ENCODE assay signal across 10 cellular contexts in the genomic region with DNA sequence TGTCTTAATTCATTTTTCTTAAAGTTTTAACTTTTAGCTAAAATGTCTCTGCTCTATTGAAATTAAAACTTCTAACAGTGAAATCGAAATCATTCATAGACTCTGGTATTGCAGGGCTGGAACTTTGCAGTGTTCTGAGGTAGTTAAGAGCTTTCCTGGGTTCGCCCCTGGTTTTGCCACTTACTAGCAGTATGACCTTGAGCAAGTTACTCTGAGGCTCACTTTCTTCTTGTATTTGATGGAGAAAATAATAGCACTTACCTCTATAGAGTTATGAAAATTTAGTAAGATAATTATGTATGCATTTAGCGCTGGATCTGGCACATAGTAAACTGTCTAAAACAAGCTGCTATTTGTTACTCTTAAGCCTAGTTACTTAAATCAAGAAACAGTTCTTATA. TPM values are rescaled to one million over a fixed set of nuclear protein-coding genes. Genes with fewer than 3 reads are reported as not detected.
DNase-seq lines count a peak whose midpoint lies in the region; FAIRE-seq and TF ChIP-seq lines count a peak whose summit lies in the region.
"Had no signal": no experiment of that assay in that cellular context is flagged by ENCODE, and none has a peak within 500 bp of the region (broad histone marks: within the 10 kb centered on the region; RNA-seq: fewer than 3 reads in every experiment).

No MANE protein-coding gene starts in this region.

- no peaks in the 10 kb centered on the region for H3K36me3 ChIP-seq in MM.1S (replicated peaks; ENCODE audit: insufficient read depth, low read length)

- H3K27ac Mint-ChIP-seq in CD14-positive monocyte = peak overlapping the region in 3 of 7 donors; percentile 0 to 36 (median 1)
- no peak overlapping the region for H3K27ac Mint-ChIP-seq in neural crest cell (ENCODE audit: unreplicated experiment)

- peaks cover 18% of the 10 kb centered on the region for H3K4me1 ChIP-seq in MM.1S (ENCODE audit: low read length)

- H3K36me3 Mint-ChIP-seq in CD14-positive monocyte (peaks cover 2 to 5% of the 10 kb centered on the region in 2 donors), neural crest cell (ENCODE audit: low read depth) (no peaks in the 10 kb centered on the region)

- no peaks in the 10 kb centered on the region for H3K9me2 ChIP-seq in MM.1S (replicated peaks; ENCODE audit: insufficient read depth, low read length)

- H3K4me3 Mint-ChIP-seq in CD14-positive monocyte = peak overlapping the region; percentile 96 to 97
- peak overlapping the region; percentile 97 for H3K4me3 Mint-ChIP-seq in neural crest cell

- H3K79me2 ChIP-seq in MM.1S (ENCODE audit: low read length) = peaks cover 63% of the 10 kb centered on the region

- no peak for TF ChIP-seq CTCF in CD14-positive monocyte (IDR thresholded peaks at IDR 0.05)
- TF ChIP-seq CTCF in MM.1S (IDR thresholded peaks at IDR 0.05; ENCODE audit: low read length) = no peak
- no peak for TF ChIP-seq CTCF in neural crest cell (conservative IDR thresholded peaks at IDR 0.05)

- DNase-seq in CD14-positive monocyte (ENCODE audit: low spot score) (no peak), MM.1S (no peak), dermis blood vessel endothelial cell (peak; percentile 15), neural crest cell (ENCODE audit: low read depth, low spot score) (no peak), H54 (ENCODE audit: insufficient read length, low spot score) (no peak), NCI-H2029 treated with DMSO at 0.1 percent for 48 hours (lab: John Stamatoyannopoulos, UW) (no peak), COR-L47 (lab: John Stamatoyannopoulos, UW) (no peak)
- no peak for DNase-seq in NK-92 treated with Interleukin-12 subunit alpha and Interleukin-12 subunit beta, amount 100 ng/mL, for 24 hours (lab: John Stamatoyannopoulos, UW)
- DNase-seq: mesendoderm, SIG-M5 had no signal

- H2AFZ ChIP-seq in MM.1S (ENCODE audit: low read length) = no peak overlapping the region

- no peaks in the 10 kb centered on the region for H3K9me3 ChIP-seq in MM.1S (replicated peaks; ENCODE audit: insufficient read depth, low read length)

- intact Hi-C loops in CD14-positive monocyte (cut with micrococcal nuclease) = loop anchor here (5.0 kb wide), 1 partner anchor 76 kb away; a partner anchor contains a TSS

- H3K4me1 Mint-ChIP-seq in CD14-positive monocyte (peaks cover 52% of the 10 kb centered on the region), neural crest cell (peaks cover 58% of the 10 kb centered on the region)

- TF ChIP-seq POLR2A in H54 (IDR thresholded peaks at IDR 0.05; ENCODE audit: low read depth, low read length) = no peak

- H3K4me3 ChIP-seq in MM.1S (ENCODE audit: low read length) = peak overlapping the region; percentile 95; the same call in 1 of the 2 replicates

- no peak overlapping the region for H3K27ac ChIP-seq in MM.1S (ENCODE audit: low read length)

- H3F3A ChIP-seq in MM.1S (ENCODE audit: insufficient read depth, low read length) = 0 out of 2 replicates have a peak, but pooled peaks cover 8% of the 10 kb centered on the region

- H4K20me1 ChIP-seq in MM.1S (ENCODE audit: insufficient read depth, low read length) = no peaks in the 10 kb centered on the region

- H3K27me3 Mint-ChIP-seq in CD14-positive monocyte (ENCODE audit: low read depth in 3 of 3) (peaks cover 0 to 1% (median 0%) of the 10 kb centered on the region in 3 donors), neural crest cell (ENCODE audit: low read depth) (no peaks in the 10 kb centered on the region)

- FAIRE-seq in H54 (lab: Jason Lieb, UNC) = no peak

- H3K4me2 ChIP-seq in MM.1S (ENCODE audit: low read depth, low read length) = peak overlapping the region; percentile 97; the same call in 1 of the 2 replicates

- no peaks in the 10 kb centered on the region for H3K27me3 ChIP-seq in MM.1S (replicated peaks; ENCODE audit: insufficient read depth, low read length)

- H3K9ac ChIP-seq in MM.1S (ENCODE audit: low read length) = no peak overlapping the region

- H3K9me3 Mint-ChIP-seq in CD14-positive monocyte = no peaks in the 10 kb centered on the region
- H3K9me3 Mint-ChIP-seq in neural crest cell = no peaks in the 10 kb centered on the region

RNA-seq across cellular contexts. Expression of a gene that starts 1.7 kb away (rescaled TPM):
- 10 to 100 TPM; 13.9 to 17.6 TPM for polyA plus RNA-seq in CD14-positive monocyte
- total RNA-seq in dermis blood vessel endothelial cell = 19.9 and 22.7 TPM in 2 replicates
- 47.6 and 49.4 TPM in 2 replicates for total RNA-seq in neural crest cell
